ENCODE assay signal across 1 cellular context in genomic region chr1:3741566-3742438, GRCh38.
TF ChIP-seq lines count a peak whose summit lies in the region.

No MANE protein-coding gene starts in this region.

TF ChIP-seq in GM23338, 12 proteins besides CTCF, POLR2A, EP300 and RAD21 (continued from another document):
- TF ChIP-seq ZNF462 (CRISPR knock-in tag; IDR thresholded peaks at IDR 0.05): no peak
- no peak for TF ChIP-seq EZH2 (IDR thresholded peaks at IDR 0.05; ENCODE audit: low read depth, unreplicated experiment)
- TF ChIP-seq ZNF114 (CRISPR knock-in tag; IDR thresholded peaks at IDR 0.05): no peak
- TF ChIP-seq REST (IDR thresholded peaks at IDR 0.05; ENCODE audit: unreplicated experiment): no peak
- TF ChIP-seq EZH2phosphoT487 (IDR thresholded peaks at IDR 0.05; ENCODE audit: unreplicated experiment): no peak
